Comparison of ENCODE assay signal across 19 cellular contexts in the genomic region with DNA sequence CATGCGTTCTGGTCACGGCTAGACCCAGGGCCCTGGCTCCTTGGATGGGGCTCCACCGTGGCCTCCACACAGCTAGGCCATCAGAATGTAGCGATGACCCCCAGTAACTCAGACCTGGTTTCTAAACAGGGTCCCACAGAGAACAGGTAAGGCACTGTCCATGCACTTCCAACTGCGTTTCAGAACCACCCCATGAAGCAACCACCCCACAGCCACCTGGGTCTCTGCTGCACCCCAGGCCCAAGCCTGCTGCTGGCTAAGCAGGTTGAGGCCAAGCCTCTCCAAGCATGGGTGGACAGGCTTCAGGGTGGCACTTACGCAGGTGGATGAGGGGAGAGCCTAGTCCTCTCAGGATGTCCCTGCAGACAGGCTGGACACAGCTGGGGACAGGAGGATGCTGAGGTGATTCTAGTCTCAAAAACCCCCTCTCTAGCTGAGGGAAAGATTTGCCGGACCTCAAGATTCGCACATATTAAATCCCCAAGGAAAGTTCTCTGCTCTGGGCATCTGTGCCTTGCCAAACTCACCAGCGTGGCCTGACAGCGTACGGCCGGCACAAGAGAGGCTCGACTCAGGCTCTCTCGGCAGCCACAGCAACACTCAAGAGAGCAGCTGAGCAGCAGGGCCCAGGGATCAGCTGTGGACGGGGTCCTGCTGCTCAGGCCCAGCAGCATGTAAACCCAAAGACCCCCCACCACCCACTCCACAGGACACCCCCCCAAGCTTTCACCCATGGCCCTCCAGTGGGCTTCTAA.
A peak's percentile ranks its signal among the peaks of the same experiment; 100 is the strongest.
DNase-seq lines count a peak whose midpoint lies in the region; ATAC-seq, FAIRE-seq and TF ChIP-seq lines count a peak whose summit lies in the region.
"Had no signal": no experiment of that assay in that cellular context is flagged by ENCODE, and none has a peak within 500 bp of the region (broad histone marks: within the 10 kb centered on the region; RNA-seq: fewer than 3 reads in every experiment).

No MANE protein-coding gene starts in this region.

- ATAC-seq in Right ventricle myocardium superior (ENCODE audit: poor library complexity) = no peak
- ATAC-seq in left cardiac atrium = no peak
- no peak for ATAC-seq in sciatic nerve

- no peak overlapping the region for H3K9ac ChIP-seq in kidney (ENCODE audit: low read length in 2 of 2)

- no peak overlapping the region for H3K4me3 ChIP-seq in kidney (ENCODE audit: low read length in 2 of 2)
- H3K4me3 ChIP-seq: MG63 had no signal

- no peaks in the 10 kb centered on the region for H3K9me3 ChIP-seq in kidney (ENCODE audit: control insufficient read depth in 1 of 2, low read length in 2 of 2)
- H3K9me3 ChIP-seq: MG63 had no signal

- intact Hi-C loops in Right ventricle myocardium superior (cut with DNase I) = loop anchor here (5.0 kb wide), 1 partner anchor 41 kb away; no protein-coding TSS in a partner anchor
- intact Hi-C loops in left cardiac atrium (cut with DNase I) = loop anchor here (5.0 to 10.0 kb wide), 2 partner anchors 64 to 86 kb away; no protein-coding TSS in a partner anchor
- intact Hi-C loops in kidney (cut with DNase I) = no loop called here
- intact Hi-C loops in sciatic nerve (cut with DNase I) = no loop called here

- no peak overlapping the region for H3K27ac ChIP-seq in kidney (ENCODE audit: low read depth in 2 of 2, low read length in 2 of 2)

- H3K4me1 ChIP-seq in kidney (ENCODE audit: control insufficient read depth in 1 of 2, insufficient read depth in 1 of 2, low read depth in 1 of 2, low read length in 2 of 2) = peaks cover 2 to 18% of the 10 kb centered on the region in 2 donors

- peaks cover 14 to 16% of the 10 kb centered on the region in 2 donors for H3K36me3 ChIP-seq in kidney (ENCODE audit: control insufficient read depth in 1 of 2, insufficient read depth in 2 of 2, low read length in 2 of 2)
- H3K36me3 ChIP-seq: MG63 had no signal

- peak; percentile 17 for DNase-seq in Right ventricle myocardium superior
- DNase-seq in left cardiac atrium = no peak
- DNase-seq in kidney = peak; percentile 45
- DNase-seq in sciatic nerve (ENCODE audit: low spot score) = peak; percentile 33
- no peak for DNase-seq in NCI-H2196 treated with DMSO at 0.1 percent for 48 hours (lab: John Stamatoyannopoulos, UW; ENCODE audit: unreplicated experiment)
- DNase-seq in NCI-H446 (lab: John Stamatoyannopoulos, UW) = no peak
- DNase-seq in NCI-H1694 (lab: John Stamatoyannopoulos, UW) = no peak
- DNase-seq: ACHN; DMS79 treated with DMSO at 0.1 percent for 48 hours; GOT3; Kasumi-1; MG63; NCI-H1048; NCI-H1436 treated with DMSO at 0.1 percent for 48 hours; NCI-H2081; NCI-H510A; NCI-H748 treated with DMSO at 0.1 percent for 48 hours; NK-92 treated with Interleukin-12 subunit alpha and Interleukin-12 subunit beta, amount 100 ng/mL, for 24 hours; SHP77 treated with DMSO at 0.1 percent for 48 hours had no signal

- FAIRE-seq in kidney (lab: Jason Lieb, UNC) = no peak

- no peak for TF ChIP-seq CTCF in kidney (IDR thresholded peaks at IDR 0.05; ENCODE audit: borderline replicate concordance, extremely low read depth, insufficient read depth)

Comparison
In these comparisons a context has a peak if more than half of its experiments do, and no peak if none do; other contexts are left out.
1. DNase-seq: peak in Right ventricle myocardium superior (single experiment), kidney (single experiment) and sciatic nerve (single experiment); none in left cardiac atrium (single experiment), NCI-H2196 treated with DMSO at 0.1 percent for 48 hours (single experiment), NCI-H446 (0 of 2) and NCI-H1694 (single experiment).
2. intact Hi-C loops: an anchor here in Right ventricle myocardium superior (5.0 kb wide) and left cardiac atrium (5.0 to 10.0 kb wide); none called in kidney and sciatic nerve.